Comparison of ENCODE assay signal across 1 cellular context in the genomic region with DNA sequence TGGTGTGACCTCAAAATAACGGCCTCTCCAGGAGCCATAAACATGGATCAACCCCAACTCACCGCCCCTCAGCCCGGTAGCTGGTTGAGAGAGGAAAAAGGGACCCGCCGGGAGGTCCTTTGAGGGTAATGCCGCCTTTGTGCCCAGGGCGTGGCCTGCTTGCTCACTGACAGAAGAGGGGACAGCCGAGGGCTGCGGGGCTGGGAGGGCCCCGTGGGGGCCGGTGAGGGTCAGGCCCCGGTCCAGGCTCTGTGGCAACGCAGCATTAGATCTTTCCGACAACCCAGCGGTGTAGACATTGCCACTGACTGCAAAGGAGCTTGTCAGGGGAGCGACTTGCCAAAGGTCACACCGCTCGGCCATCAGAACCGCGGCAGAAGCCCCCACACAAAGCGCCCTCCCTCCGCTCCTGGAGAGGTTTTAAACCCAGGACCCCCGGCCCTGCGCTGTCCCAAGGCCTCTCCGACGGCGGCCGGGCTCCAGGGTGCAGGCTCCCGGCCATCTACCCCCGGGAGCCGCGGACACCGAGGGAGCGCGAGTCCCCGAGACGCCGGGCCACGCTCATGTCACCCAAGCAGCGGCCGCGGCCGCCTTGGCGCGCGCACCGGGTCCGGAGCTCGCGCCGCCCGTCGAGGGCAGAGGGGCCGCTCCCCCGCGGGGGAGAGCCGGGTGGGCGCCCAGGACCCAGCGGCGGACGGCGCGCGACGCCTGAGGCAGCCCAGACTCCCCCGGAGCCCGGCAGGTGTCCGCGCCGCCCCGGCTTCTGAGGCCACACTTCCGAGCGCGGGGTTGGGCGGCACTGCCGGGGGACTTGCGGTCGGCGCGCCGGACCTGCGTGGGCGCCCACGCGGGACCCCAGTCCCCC.
TF ChIP-seq lines count a peak whose summit lies in the region.

No MANE protein-coding gene starts in this region.

TF ChIP-seq in HepG2, 621 proteins besides CTCF, POLR2A, EP300 and RAD21 (continued from another document and continues in another):
- no peak for TF ChIP-seq ZNF512B (CRISPR knock-in tag; IDR thresholded peaks at IDR 0.05; ENCODE audit: borderline replicate concordance)
- 0 out of 2 replicates have a peak, but pooled peaks have one; percentile 57 for TF ChIP-seq AKAP8 (CRISPR knock-in tag; IDR thresholded peaks at IDR 0.05)
- TF ChIP-seq ZNF264 (CRISPR knock-in tag; IDR thresholded peaks at IDR 0.05): no peak
- TF ChIP-seq, protein P1, sequence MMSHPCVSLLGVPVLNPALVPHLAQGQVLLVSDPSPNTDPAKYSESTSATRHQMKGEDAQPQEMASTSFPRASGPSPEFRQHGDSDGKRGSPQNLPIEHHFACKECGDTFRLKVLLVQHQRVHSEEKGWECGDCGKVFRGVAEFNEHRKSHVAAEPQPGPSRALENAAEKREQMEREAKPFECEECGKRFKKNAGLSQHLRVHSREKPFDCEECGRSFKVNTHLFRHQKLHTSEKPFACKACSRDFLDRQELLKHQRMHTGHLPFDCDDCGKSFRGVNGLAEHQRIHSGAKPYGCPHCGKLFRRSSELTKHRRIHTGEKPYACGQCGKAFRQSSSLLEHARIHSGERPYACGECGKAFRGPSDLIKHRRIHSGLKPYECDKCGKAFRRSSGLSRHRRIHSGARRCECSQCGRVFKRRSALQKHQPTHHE (CRISPR knock-in tag; IDR thresholded peaks at IDR 0.05; ENCODE audit: borderline replicate concordance): no peak; the same call in 1 of the 2 replicates
- no peak for TF ChIP-seq TEF (CRISPR knock-in tag; IDR thresholded peaks at IDR 0.05)
- no peak for TF ChIP-seq PAWR (CRISPR knock-in tag; IDR thresholded peaks at IDR 0.05; ENCODE audit: borderline replicate concordance)
- TF ChIP-seq, protein P2, sequence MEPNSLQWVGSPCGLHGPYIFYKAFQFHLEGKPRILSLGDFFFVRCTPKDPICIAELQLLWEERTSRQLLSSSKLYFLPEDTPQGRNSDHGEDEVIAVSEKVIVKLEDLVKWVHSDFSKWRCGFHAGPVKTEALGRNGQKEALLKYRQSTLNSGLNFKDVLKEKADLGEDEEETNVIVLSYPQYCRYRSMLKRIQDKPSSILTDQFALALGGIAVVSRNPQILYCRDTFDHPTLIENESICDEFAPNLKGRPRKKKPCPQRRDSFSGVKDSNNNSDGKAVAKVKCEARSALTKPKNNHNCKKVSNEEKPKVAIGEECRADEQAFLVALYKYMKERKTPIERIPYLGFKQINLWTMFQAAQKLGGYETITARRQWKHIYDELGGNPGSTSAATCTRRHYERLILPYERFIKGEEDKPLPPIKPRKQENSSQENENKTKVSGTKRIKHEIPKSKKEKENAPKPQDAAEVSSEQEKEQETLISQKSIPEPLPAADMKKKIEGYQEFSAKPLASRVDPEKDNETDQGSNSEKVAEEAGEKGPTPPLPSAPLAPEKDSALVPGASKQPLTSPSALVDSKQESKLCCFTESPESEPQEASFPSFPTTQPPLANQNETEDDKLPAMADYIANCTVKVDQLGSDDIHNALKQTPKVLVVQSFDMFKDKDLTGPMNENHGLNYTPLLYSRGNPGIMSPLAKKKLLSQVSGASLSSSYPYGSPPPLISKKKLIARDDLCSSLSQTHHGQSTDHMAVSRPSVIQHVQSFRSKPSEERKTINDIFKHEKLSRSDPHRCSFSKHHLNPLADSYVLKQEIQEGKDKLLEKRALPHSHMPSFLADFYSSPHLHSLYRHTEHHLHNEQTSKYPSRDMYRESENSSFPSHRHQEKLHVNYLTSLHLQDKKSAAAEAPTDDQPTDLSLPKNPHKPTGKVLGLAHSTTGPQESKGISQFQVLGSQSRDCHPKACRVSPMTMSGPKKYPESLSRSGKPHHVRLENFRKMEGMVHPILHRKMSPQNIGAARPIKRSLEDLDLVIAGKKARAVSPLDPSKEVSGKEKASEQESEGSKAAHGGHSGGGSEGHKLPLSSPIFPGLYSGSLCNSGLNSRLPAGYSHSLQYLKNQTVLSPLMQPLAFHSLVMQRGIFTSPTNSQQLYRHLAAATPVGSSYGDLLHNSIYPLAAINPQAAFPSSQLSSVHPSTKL (CRISPR knock-in tag; IDR thresholded peaks at IDR 0.05): peak; percentile 66
- no peak for TF ChIP-seq MLLT10 (CRISPR knock-in tag; IDR thresholded peaks at IDR 0.05)
- no peak for TF ChIP-seq BRD4 (CRISPR knock-in tag; IDR thresholded peaks at IDR 0.05)
- no peak for TF ChIP-seq ZNF562 (CRISPR knock-in tag; IDR thresholded peaks at IDR 0.05; ENCODE audit: borderline replicate concordance)
- TF ChIP-seq ZNF781 (CRISPR knock-in tag; IDR thresholded peaks at IDR 0.05; ENCODE audit: borderline replicate concordance, not compliant biosample characterization): no peak
- no peak for TF ChIP-seq MIER3 (CRISPR knock-in tag; IDR thresholded peaks at IDR 0.05; ENCODE audit: borderline replicate concordance)
- no peak; the same call in 1 of the 2 replicates for TF ChIP-seq ZNF446 (CRISPR knock-in tag; IDR thresholded peaks at IDR 0.05)
- TF ChIP-seq, protein P3, sequence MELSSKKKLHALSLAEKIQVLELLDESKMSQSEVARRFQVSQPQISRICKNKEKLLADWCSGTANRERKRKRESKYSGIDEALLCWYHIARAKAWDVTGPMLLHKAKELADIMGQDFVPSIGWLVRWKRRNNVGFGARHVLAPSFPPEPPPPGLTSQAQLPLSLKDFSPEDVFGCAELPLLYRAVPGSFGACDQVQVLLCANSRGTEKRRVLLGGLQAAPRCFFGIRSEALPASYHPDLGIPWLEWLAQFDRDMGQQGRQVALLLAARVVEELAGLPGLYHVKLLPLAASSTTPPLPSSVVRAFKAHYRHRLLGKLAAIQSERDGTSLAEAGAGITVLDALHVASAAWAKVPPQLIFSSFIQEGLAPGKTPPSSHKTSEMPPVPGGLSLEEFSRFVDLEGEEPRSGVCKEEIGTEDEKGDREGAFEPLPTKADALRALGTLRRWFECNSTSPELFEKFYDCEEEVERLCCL (CRISPR knock-in tag; IDR thresholded peaks at IDR 0.05; ENCODE audit: borderline replicate concordance): no peak
- no peak for TF ChIP-seq LCORL (IDR thresholded peaks at IDR 0.05)
- no peak; the same call in 1 of the 2 replicates for TF ChIP-seq LCORL (CRISPR knock-in tag; IDR thresholded peaks at IDR 0.05)
- TF ChIP-seq ZNF557 (CRISPR knock-in tag; IDR thresholded peaks at IDR 0.05): no peak
- TF ChIP-seq, protein P4, sequence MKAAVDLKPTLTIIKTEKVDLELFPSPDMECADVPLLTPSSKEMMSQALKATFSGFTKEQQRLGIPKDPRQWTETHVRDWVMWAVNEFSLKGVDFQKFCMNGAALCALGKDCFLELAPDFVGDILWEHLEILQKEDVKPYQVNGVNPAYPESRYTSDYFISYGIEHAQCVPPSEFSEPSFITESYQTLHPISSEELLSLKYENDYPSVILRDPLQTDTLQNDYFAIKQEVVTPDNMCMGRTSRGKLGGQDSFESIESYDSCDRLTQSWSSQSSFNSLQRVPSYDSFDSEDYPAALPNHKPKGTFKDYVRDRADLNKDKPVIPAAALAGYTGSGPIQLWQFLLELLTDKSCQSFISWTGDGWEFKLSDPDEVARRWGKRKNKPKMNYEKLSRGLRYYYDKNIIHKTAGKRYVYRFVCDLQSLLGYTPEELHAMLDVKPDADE (CRISPR knock-in tag; IDR thresholded peaks at IDR 0.05): no peak
- TF ChIP-seq SCMH1 (CRISPR knock-in tag; IDR thresholded peaks at IDR 0.05; ENCODE audit: borderline replicate concordance): no peak
- TF ChIP-seq MNT (IDR thresholded peaks at IDR 0.05): no peak
- no peak for TF ChIP-seq ZNF737 (CRISPR knock-in tag; IDR thresholded peaks at IDR 0.05; ENCODE audit: borderline replicate concordance)
- peak; percentile 52 for TF ChIP-seq ASH2L (IDR thresholded peaks at IDR 0.05; ENCODE audit: insufficient read length, low read depth, low read length)
- peak; percentile 42 for TF ChIP-seq PTBP1 (IDR thresholded peaks at IDR 0.05; ENCODE audit: low read depth, low read length, poor library complexity, severe bottlenecking)
- no peak for TF ChIP-seq TMF1 (CRISPR knock-in tag; IDR thresholded peaks at IDR 0.05; ENCODE audit: low read depth)
- TF ChIP-seq ZFP91 (CRISPR knock-in tag; IDR thresholded peaks at IDR 0.05; ENCODE audit: borderline replicate concordance): peak; percentile 63; the same call in 1 of the 2 replicates
- TF ChIP-seq GZF1 (CRISPR knock-in tag; IDR thresholded peaks at IDR 0.05): no peak
- no peak for TF ChIP-seq ARNT (IDR thresholded peaks at IDR 0.05)
- no peak for TF ChIP-seq ZNF598 (CRISPR knock-in tag; IDR thresholded peaks at IDR 0.05; ENCODE audit: borderline replicate concordance)
- TF ChIP-seq ZNF232 (CRISPR knock-in tag; IDR thresholded peaks at IDR 0.05; ENCODE audit: borderline replicate concordance): no peak
- peak; percentile 88 for TF ChIP-seq TCF7 (IDR thresholded peaks at IDR 0.05; ENCODE audit: low read depth)
- TF ChIP-seq ATRX (CRISPR knock-in tag; IDR thresholded peaks at IDR 0.05; ENCODE audit: borderline replicate concordance): no peak
- TF ChIP-seq HOXA3 (CRISPR knock-in tag; IDR thresholded peaks at IDR 0.05): no peak
- peak; percentile 70 to 85; a peak in 3 of 4 replicates for TF ChIP-seq NR2F1 (CRISPR knock-in tag; IDR thresholded peaks at IDR 0.05)
- no peak for TF ChIP-seq SP2 (CRISPR knock-in tag; IDR thresholded peaks at IDR 0.05)
- TF ChIP-seq ISL2 (CRISPR knock-in tag; IDR thresholded peaks at IDR 0.05): peak; percentile 77; the same call in 1 of the 2 replicates
- TF ChIP-seq PCBP2 (optimal IDR thresholded peaks at IDR 0.05; ENCODE audit: low read depth, low read length, poor library complexity, severe bottlenecking): no peak
- TF ChIP-seq JUN (CRISPR knock-in tag; IDR thresholded peaks at IDR 0.05): 0 out of 2 replicates have a peak, but pooled peaks have one; percentile 58
- no peak for TF ChIP-seq DNMT1 (CRISPR knock-in tag; IDR thresholded peaks at IDR 0.05)
- TF ChIP-seq GATAD2A (CRISPR knock-in tag; IDR thresholded peaks at IDR 0.05): peak; percentile 74
- no peak for TF ChIP-seq MXD4 (CRISPR knock-in tag; IDR thresholded peaks at IDR 0.05)
- no peak for TF ChIP-seq HMGA1 (CRISPR knock-in tag; conservative IDR thresholded peaks at IDR 0.05)
- peak; percentile 76 for TF ChIP-seq POLR2G (IDR thresholded peaks at IDR 0.05; ENCODE audit: low read depth, low read length)
- TF ChIP-seq NFKB2 (CRISPR knock-in tag; IDR thresholded peaks at IDR 0.05; ENCODE audit: borderline replicate concordance): peak; percentile 80; the same call in 1 of the 2 replicates
- TF ChIP-seq, protein P5, sequence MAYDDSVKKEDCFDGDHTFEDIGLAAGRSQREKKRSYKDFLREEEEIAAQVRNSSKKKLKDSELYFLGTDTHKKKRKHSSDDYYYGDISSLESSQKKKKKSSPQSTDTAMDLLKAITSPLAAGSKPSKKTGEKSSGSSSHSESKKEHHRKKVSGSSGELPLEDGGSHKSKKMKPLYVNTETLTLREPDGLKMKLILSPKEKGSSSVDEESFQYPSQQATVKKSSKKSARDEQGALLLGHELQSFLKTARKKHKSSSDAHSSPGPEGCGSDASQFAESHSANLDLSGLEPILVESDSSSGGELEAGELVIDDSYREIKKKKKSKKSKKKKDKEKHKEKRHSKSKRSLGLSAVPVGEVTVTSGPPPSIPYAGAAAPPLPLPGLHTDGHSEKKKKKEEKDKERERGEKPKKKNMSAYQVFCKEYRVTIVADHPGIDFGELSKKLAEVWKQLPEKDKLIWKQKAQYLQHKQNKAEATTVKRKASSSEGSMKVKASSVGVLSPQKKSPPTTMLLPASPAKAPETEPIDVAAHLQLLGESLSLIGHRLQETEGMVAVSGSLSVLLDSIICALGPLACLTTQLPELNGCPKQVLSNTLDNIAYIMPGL (CRISPR knock-in tag; IDR thresholded peaks at IDR 0.05; ENCODE audit: borderline replicate concordance in 1 of 2, low read depth in 1 of 2): peak; percentile 39 to 72; a peak in 3 of 4 replicates
